Comparison of ENCODE assay signal across 15 cellular contexts in genomic region chr19:51921949-51922348, GRCh38.
"Had no signal": no experiment of that assay in that cellular context is flagged by ENCODE, and none has a peak within 500 bp of the region (broad histone marks: within the 10 kb centered on the region; RNA-seq: fewer than 3 reads in every experiment).

No MANE protein-coding gene starts in this region.

- H3K4me1 Mint-ChIP-seq: nephron had no signal

- H3K27me3 Mint-ChIP-seq: activated CD4-positive, alpha-beta memory T cell treated with anti-CD3 and anti-CD28 coated beads, Interleukin-2, amount 10 ng/mL, durations not matched to agents 7 days and 5 days; central memory CD8-positive, alpha-beta T cell had no signal

- H3K27ac ChIP-seq: psoas muscle, stomach had no signal

- H3K4me3 ChIP-seq: psoas muscle, stomach had no signal

- H3K36me3 ChIP-seq: stomach had no signal

- ATAC-seq: left colon, psoas muscle had no signal

- DNase-seq: activated CD4-positive, alpha-beta memory T cell treated with anti-CD3 and anti-CD28 coated beads, Interleukin-2, amount 10 ng/mL, durations not matched to agents 7 days and 5 days; activated CD4-positive, alpha-beta T cell treated with anti-CD3 and anti-CD28 coated beads for 1 hour; activated CD8-positive, alpha-beta memory T cell treated with anti-CD3 and anti-CD28 coated beads, Interleukin-2, amount 50 U/mL, for 48 hours; activated naive CD4-positive, alpha-beta T cell treated with anti-CD3 and anti-CD28 coated beads for 36 hours; hypothalamus; left colon; psoas muscle; stimulated activated CD4-positive, alpha-beta T cell treated with anti-CD3 and anti-CD28 coated beads, Interleukin-12 subunit alpha, Interleukin-12 subunit beta, amount 100 ng/mL, for 4 hours; stimulated activated CD4-positive, alpha-beta T cell treated with anti-CD3 and anti-CD28 coated beads, Interleukin-2, amount 100 ng/mL, for 48 hours; stomach; SW 1271 had no signal

- H3K4me3 Mint-ChIP-seq: activated CD4-positive, alpha-beta memory T cell treated with anti-CD3 and anti-CD28 coated beads, Interleukin-2, amount 10 ng/mL, durations not matched to agents 7 days and 5 days; activated naive CD4-positive, alpha-beta T cell treated with anti-CD3 and anti-CD28 coated beads for 36 hours; brain; central memory CD8-positive, alpha-beta T cell; nephron; T-helper 2 cell treated with Interferon-gamma antibody and Interleukin-4, amounts not matched to agents 5 μg/mL and 100 μg/mL, for 36 hours had no signal

- H3K27me3 ChIP-seq: stomach had no signal

- H3K27ac Mint-ChIP-seq: activated CD4-positive, alpha-beta memory T cell treated with anti-CD3 and anti-CD28 coated beads, Interleukin-2, amount 10 ng/mL, durations not matched to agents 7 days and 5 days; activated naive CD4-positive, alpha-beta T cell treated with anti-CD3 and anti-CD28 coated beads for 36 hours; brain; nephron; T-helper 2 cell treated with Interferon-gamma antibody and Interleukin-4, amounts not matched to agents 5 μg/mL and 100 μg/mL, for 36 hours had no signal

- H3K4me1 ChIP-seq: psoas muscle had no signal
